24 cellular contexts compared by ENCODE assay signal in the genomic region with DNA sequence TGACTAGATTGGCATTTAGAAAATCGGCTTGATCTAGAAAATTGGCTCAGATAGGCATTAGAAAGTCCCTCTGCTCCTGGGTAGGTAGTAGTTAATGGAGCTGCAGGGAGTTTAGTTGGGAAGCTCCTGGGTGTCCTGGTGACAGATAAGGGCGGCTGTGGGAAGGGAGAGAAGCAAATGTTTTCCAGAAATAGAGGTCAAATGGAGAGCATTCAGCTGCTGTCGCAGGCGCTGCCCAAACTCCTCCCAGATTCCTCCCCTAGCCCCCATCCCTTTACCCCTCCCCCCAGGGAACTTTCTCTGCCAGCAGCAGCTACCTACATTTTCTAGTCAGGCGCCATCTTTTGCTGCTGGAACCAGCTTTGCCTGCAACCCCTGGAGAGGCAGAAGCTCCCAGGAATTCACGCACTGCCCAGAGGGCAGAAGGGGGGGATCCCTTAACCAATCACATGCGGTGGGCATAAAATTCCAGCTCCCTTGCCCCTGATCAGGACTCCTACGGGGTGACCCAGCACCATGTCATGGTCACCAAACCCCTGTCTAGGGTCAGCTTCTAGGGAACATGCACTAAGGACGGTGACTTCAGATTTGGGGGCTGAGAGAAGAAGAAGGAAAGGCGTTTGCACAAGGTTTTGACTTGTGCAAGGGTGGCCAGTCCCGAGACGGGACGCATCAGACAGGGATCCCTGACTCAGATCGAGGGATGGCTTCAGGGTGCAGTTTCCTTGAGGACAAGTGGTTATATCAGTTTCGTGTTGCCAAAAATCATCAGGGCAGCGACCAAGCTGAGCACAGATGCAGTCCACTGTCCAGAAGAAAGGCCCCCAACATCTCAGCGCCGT. TPM values are rescaled to one million over a fixed set of nuclear protein-coding genes. Genes with fewer than 3 reads are reported as not detected.
DNase-seq lines count a peak whose midpoint lies in the region; ATAC-seq, FAIRE-seq and TF ChIP-seq lines count a peak whose summit lies in the region.
"Had no signal": no experiment of that assay in that cellular context is flagged by ENCODE, and none has a peak within 500 bp of the region (broad histone marks: within the 10 kb centered on the region; RNA-seq: fewer than 3 reads in every experiment).

No MANE protein-coding gene starts in this region.

- BruUV-seq in GM12878 (replicated peaks; lab: Mats Ljungman, UMichigan) (no TSS peak), HepG2 (replicated peaks; lab: Mats Ljungman, UMichigan) (no TSS peak)

- no peaks in the 10 kb centered on the region for H3K27me3 ChIP-seq in SK-N-SH (ENCODE audit: insufficient read depth)
- H3K27me3 ChIP-seq in GM12878 (replicated peaks in 1 of 2; ENCODE audit: control insufficient read depth in 2 of 2, insufficient read depth in 2 of 2, low read length in 1 of 2): no peaks in the 10 kb centered on the region
- H3K27me3 ChIP-seq in HepG2 (ENCODE audit: control insufficient read depth in 1 of 2, insufficient read depth in 2 of 2, low read length in 2 of 2): peaks cover 3 to 41% of the 10 kb centered on the region in 2 experiments
- H3K27me3 ChIP-seq in spleen (replicated peaks in 1 of 7): peaks cover 0 to 37% (median 0%) of the 10 kb centered on the region in 7 donors

- no peak overlapping the region for H3K4me3 ChIP-seq in SK-N-SH (ENCODE audit: low read depth in 2 of 2, low read length in 1 of 2)
- H3K4me3 ChIP-seq in GM12878: no peak overlapping the region
- H3K4me3 ChIP-seq in HepG2 (replicated peaks in 1 of 3; ENCODE audit: insufficient read depth in 1 of 3, low read depth in 2 of 3, low read length in 3 of 3): no peak overlapping the region
- H3K4me3 ChIP-seq in spleen: no peak overlapping the region
- H3K4me3 ChIP-seq: esophagus squamous epithelium, thoracic aorta had no signal

- TF ChIP-seq CTCF in SK-N-SH (IDR thresholded peaks at IDR 0.05) (no peak), GM12878 (IDR thresholded peaks at IDR 0.05 in 2 of 3, conservative IDR thresholded peaks at IDR 0.05 in 1 of 3; ENCODE audit: control insufficient read depth in 2 of 3, extremely low read depth in 1 of 3, insufficient read depth in 1 of 3, low read depth in 3 of 3, low read length in 3 of 3) (no peak), HepG2 (CRISPR knock-in tag; IDR thresholded peaks at IDR 0.05) (no peak), spleen (IDR thresholded peaks at IDR 0.05 in 8 of 11, conservative IDR thresholded peaks at IDR 0.05 in 3 of 11) (no peak)

- H3K9me3 ChIP-seq in SK-N-SH (no peaks in the 10 kb centered on the region), GM12878 (replicated peaks; ENCODE audit: control insufficient read depth, insufficient read depth, low read length) (peaks cover 16% of the 10 kb centered on the region), HepG2 (ENCODE audit: low read length) (peaks cover 15% of the 10 kb centered on the region), spleen (peaks cover 0 to 27% (median 21%) of the 10 kb centered on the region in 8 donors)

- H3K79me2 ChIP-seq in SK-N-SH (ENCODE audit: insufficient read depth): no peaks in the 10 kb centered on the region
- H3K79me2 ChIP-seq in GM12878 (ENCODE audit: control insufficient read depth, insufficient read depth, low read length): no peaks in the 10 kb centered on the region
- H3K79me2 ChIP-seq in HepG2 (ENCODE audit: insufficient read depth, low read length): no peaks in the 10 kb centered on the region

- POLR2A ChIA-PET in SK-N-SH (lab: Yijun Ruan, JAX): no interaction called here
- POLR2A ChIA-PET in GM12878 (lab: Charles Lee): interaction anchor here (0.6 to 1.3 kb wide), 5 partner anchors 8 to 228 kb away, joined by 3 to 6 read pairs (median 4); partner anchors contain the start of gene SOCS1
- POLR2A ChIA-PET in HepG2 (lab: Yijun Ruan, JAX): no interaction called here

- H3K4me1 ChIP-seq in SK-N-SH (ENCODE audit: control insufficient read depth in 1 of 2, insufficient read depth in 2 of 2, low read depth in 1 of 2, low read length in 1 of 2) (peaks cover 0 to 3% of the 10 kb centered on the region in 2 experiments; a peak in 1 of 4 replicates), GM12878 (ENCODE audit: control insufficient read depth, insufficient read depth, low read length) (peaks cover 34% of the 10 kb centered on the region), HepG2 (ENCODE audit: insufficient read depth, low read length) (no peaks in the 10 kb centered on the region; the same call in 1 of the 2 replicates), spleen (peaks cover 0 to 38% (median 0%) of the 10 kb centered on the region in 6 donors)

- H3F3A ChIP-seq in SK-N-SH (replicated peaks; ENCODE audit: insufficient read depth): no peaks in the 10 kb centered on the region

- TF ChIP-seq EP300 in SK-N-SH (IDR thresholded peaks at IDR 0.05; ENCODE audit: borderline replicate concordance in 1 of 2, low read depth in 1 of 2, low read length in 1 of 2) (peak in 1 of 2 experiments; percentile 20; a peak in 1 of 4 replicates), GM12878 (IDR thresholded peaks at IDR 0.05; ENCODE audit: borderline replicate concordance in 1 of 2, control insufficient read depth in 1 of 2, low read depth in 2 of 2, low read length in 2 of 2) (no peak), HepG2 (IDR thresholded peaks at IDR 0.05; ENCODE audit: low read depth in 2 of 2, low read length in 2 of 2) (no peak), HepG2 (CRISPR knock-in tag; IDR thresholded peaks at IDR 0.05; ENCODE audit: borderline replicate concordance) (no peak)

- H3K9me2 ChIP-seq in SK-N-SH: no peaks in the 10 kb centered on the region

- TF ChIP-seq RAD21 in SK-N-SH (IDR thresholded peaks at IDR 0.05; ENCODE audit: low read length): no peak; the same call in 1 of the 2 replicates
- no peak for TF ChIP-seq RAD21 in GM12878 (IDR thresholded peaks at IDR 0.05; ENCODE audit: insufficient read depth, low read depth, low read length)
- no peak for TF ChIP-seq RAD21 in HepG2 (CRISPR knock-in tag; IDR thresholded peaks at IDR 0.05)

- FAIRE-seq in GM12878 (lab: Jason Lieb, UNC) (no peak), HepG2 (lab: Jason Lieb, UNC) (no peak)
- FAIRE-seq: small intestine had no signal

- H3K27ac ChIP-seq in SK-N-SH (ENCODE audit: low read depth in 2 of 2, low read length in 1 of 2) (no peak overlapping the region), GM12878 (ENCODE audit: control insufficient read depth, insufficient read depth) (no peak overlapping the region), HepG2 (ENCODE audit: extremely low read length, insufficient read depth, low read length) (no peak overlapping the region), spleen (no peak overlapping the region)
- H3K27ac ChIP-seq: 22Rv1, esophagus squamous epithelium, thoracic aorta had no signal

- RAD21 ChIA-PET in GM12878 (lab: Charles Lee; ENCODE audit: unreplicated experiment): interaction anchor here (0.8 to 1.8 kb wide), 5 partner anchors 11 to 44 kb away, joined by 3 to 8 read pairs (median 4); partner anchors contain the start of gene SOCS1

- in situ Hi-C loops in GM12878 (cut with MboI) (no loop called here), HepG2 (cut with HindIII; ENCODE audit: extremely low pct_ligation_motif_present, low pct_unique_long_range_greater_than_20kb) (no loop called here)

- SMC1A ChIA-PET in GM12878 (lab: Charles Lee; ENCODE audit: uncharacterized antibody, unreplicated experiment): interaction anchor here (0.8 to 1.7 kb wide), 6 partner anchors 9 to 141 kb away, joined by 3 to 5 read pairs (median 3); no protein-coding TSS in a partner anchor

- CTCF ChIA-PET in SK-N-SH (lab: Yijun Ruan, JAX): interaction anchor here (0.9 kb wide), 2 partner anchors 43 to 241 kb away, joined by 3 to 4 read pairs; no protein-coding TSS in a partner anchor
- CTCF ChIA-PET in GM12878 (lab: Yijun Ruan, JAX): interaction anchor here (0.7 to 1.0 kb wide), 5 partner anchors 18 to 144 kb away, joined by 3 to 5 read pairs (median 3); no protein-coding TSS in a partner anchor
- CTCF ChIA-PET in HepG2 (lab: Yijun Ruan, JAX; ENCODE audit: low intra/inter-chr PET ratio, low total read pairs): no interaction called here

- H3K9ac ChIP-seq in SK-N-SH (no peak overlapping the region), GM12878 (ENCODE audit: control insufficient read depth, insufficient read depth, low read length) (no peak overlapping the region), HepG2 (ENCODE audit: insufficient read depth, low read depth, low read length) (no peak overlapping the region)

- no peak overlapping the region for H2AFZ ChIP-seq in SK-N-SH (ENCODE audit: low read depth)
- H2AFZ ChIP-seq in GM12878 (ENCODE audit: control insufficient read depth, low read depth, low read length): peak overlapping the region; percentile 16
- no peak overlapping the region for H2AFZ ChIP-seq in HepG2 (ENCODE audit: low read length)

- ATAC-seq in SK-N-SH treated with all-trans-retinoic acid at 6 μM for 48 hours (no peak), GM12878 (no peak), HepG2 (no peak)
- ATAC-seq: HCT116 had no signal

- intact Hi-C loops in GM12878 (cut with micrococcal nuclease; ENCODE audit: unreplicated experiment): no loop called here
- intact Hi-C loops in HepG2 (cut with micrococcal nuclease; ENCODE audit: unreplicated experiment): loop anchor here (2.0 kb wide), 1 partner anchor 241 kb away; no protein-coding TSS in a partner anchor
- intact Hi-C loops in spleen (cut with DNase I; ENCODE audit: low total_unique reads): no loop called here

- TF ChIP-seq POLR2A in GM12878 (IDR thresholded peaks at IDR 0.05; ENCODE audit: low read depth, low read length): no peak
- no peak for TF ChIP-seq POLR2A in HepG2 (IDR thresholded peaks at IDR 0.05; ENCODE audit: insufficient read depth in 1 of 2, low read depth in 2 of 2, low read length in 2 of 2)
- TF ChIP-seq POLR2A in spleen (IDR thresholded peaks at IDR 0.05): no peak

- H3K36me3 ChIP-seq in SK-N-SH (replicated peaks in 1 of 2; ENCODE audit: control insufficient read depth in 1 of 2, insufficient read depth in 2 of 2, low read length in 1 of 2): no peaks in the 10 kb centered on the region
- no peaks in the 10 kb centered on the region for H3K36me3 ChIP-seq in GM12878 (ENCODE audit: control insufficient read depth in 2 of 2, insufficient read depth in 2 of 2, low read length in 1 of 2)
- no peaks in the 10 kb centered on the region for H3K36me3 ChIP-seq in HepG2 (replicated peaks in 1 of 2; ENCODE audit: control insufficient read depth in 1 of 2, insufficient read depth in 2 of 2, low read length in 2 of 2)
- H3K36me3 ChIP-seq in spleen: no peaks in the 10 kb centered on the region
- H3K36me3 ChIP-seq: esophagus squamous epithelium, thoracic aorta had no signal

- DNase-seq in SK-N-SH (peak; percentile 69), GM12878 (ENCODE audit: low read depth, low spot score) (no peak), HepG2 (ENCODE audit: low spot score) (no peak), spleen (peak; percentile 37), NCI-H2081 (lab: John Stamatoyannopoulos, UW) (no peak), activated gamma-delta T cell (lab: John Stamatoyannopoulos, UW) (no peak), NCI-H2107 (lab: John Stamatoyannopoulos, UW) (no peak)
- DNase-seq: activated CD4-positive, alpha-beta T cell treated with anti-CD3 and anti-CD28 coated beads for 4 hours; activated T-cell treated with anti-CD3 and anti-CD28 coated beads, Interleukin-2, amount 50 U/mL, for 72 hours; COR-L47; effector CD8-positive, alpha-beta T cell; esophagus squamous epithelium; KBM-7; NCI-H1694 treated with DMSO at 0.1 percent for 48 hours; small intestine; stimulated activated naive CD4-positive, alpha-beta T cell treated with Interleukin-2 at 50 U/mL for 16 hours had no signal

- H3K4me2 ChIP-seq in SK-N-SH (no peak overlapping the region), GM12878 (ENCODE audit: control insufficient read depth, insufficient read depth) (no peak overlapping the region), HepG2 (ENCODE audit: low read depth, low read length) (no peak overlapping the region)

- H4K20me1 ChIP-seq in SK-N-SH (ENCODE audit: insufficient read depth): no peaks in the 10 kb centered on the region
- no peaks in the 10 kb centered on the region for H4K20me1 ChIP-seq in GM12878 (ENCODE audit: control insufficient read depth, insufficient read depth)
- no peaks in the 10 kb centered on the region for H4K20me1 ChIP-seq in HepG2 (ENCODE audit: insufficient read depth, low read length)

- 76% methylated on average over 15 of the region's 18 CpGs for WGBS in SK-N-SH (ENCODE audit: low lambda C conversion rate)
- 46% methylated on average over 18 of the region's 18 CpGs for WGBS in GM12878 (ENCODE audit: insufficient coverage, insufficient replicate concordance, low lambda C conversion rate, missing lambda C conversion rate)
- 32% methylated on average over 18 of the region's 18 CpGs for WGBS in HepG2 (ENCODE audit: low lambda C conversion rate)
- 64 to 83% (median 72%) methylated on average over 18 of the region's 18 CpGs for WGBS in spleen, 5 donors

RNA-seq across cellular contexts. Expression of gene SOCS1, which starts 43.8 kb away (rescaled TPM):
- 6.3 and 8.6 TPM in 2 replicates for polyA plus RNA-seq in SK-N-SH (2012; rRNA removed)
- polyA plus RNA-seq in SK-N-SH (2012; cell fraction: cytosol; rRNA removed): 4.7 and 6.1 TPM in 2 replicates
- 28.4 and 39.6 TPM in 2 replicates for polyA plus RNA-seq in SK-N-SH (2012; cell fraction: nucleus; rRNA removed)
- total RNA-seq in GM12878 (2013; cell fraction: nucleolus; rRNA removed): 86.2 and 98.0 TPM in 2 replicates
- 9.8 and 10.1 TPM in 2 replicates for total RNA-seq in GM12878 (2014; rRNA removed)
- total RNA-seq in GM12878 (2014; rRNA removed; fragmentation: Illumina TruSeq; extraction: Trizol): 2.7 and 3.8 TPM in 2 replicates
- 35.4 and 37.2 TPM in 2 replicates for total RNA-seq in GM12878 (2021)
- 2.3 TPM for polyA plus RNA-seq in GM12878 (2011; ENCODE audit: low read depth)
- 4.8 and 12.3 TPM in 2 replicates for polyA plus RNA-seq in GM12878 (2011; rRNA removed)
- 25.7 and 34.2 TPM in 2 replicates for polyA plus RNA-seq in GM12878 (2011; cell fraction: cytosol; rRNA removed)
- 63.5 and 75.0 TPM in 2 replicates for polyA plus RNA-seq in GM12878 (2011; cell fraction: nucleus; rRNA removed)
- polyA plus RNA-seq in GM12878 (2012): 8.7 and 19.7 TPM in 2 replicates
- 0.41 and 2.4 TPM in 2 replicates for polyA plus RNA-seq in GM12878 (2014; fragmentation: Illumina TruSeq; extraction: Trizol)
- polyA plus RNA-seq in GM12878 (2014; fragmentation: Nextera tagmentation; extraction: Ambion mirVana): 1 to 10 TPM in 1 of 2 experiments, under 1 TPM in 1; 0.42 to 1.2 TPM
- 39.8 and 43.4 TPM in 2 replicates for polyA plus RNA-seq in GM12878 (2014; rRNA removed)
- 10 to 100 TPM; 16.4 to 25.8 TPM for polyA plus RNA-seq in GM12878 (2016; fragmentation: Nextera tagmentation; extraction: Ambion mirVana)
- 9.8 and 26.4 TPM in 2 replicates for polyA minus RNA-seq in GM12878 (2011; rRNA and poly(A)+ RNA removed)
- 27.6 and 37.3 TPM in 2 replicates for polyA minus RNA-seq in GM12878 (2011; cell fraction: cytosol; rRNA and poly(A)+ RNA removed)
- 109 and 187 TPM in 2 replicates for polyA minus RNA-seq in GM12878 (2011; cell fraction: nucleus; rRNA and poly(A)+ RNA removed)
- total RNA-seq in HepG2 (2016; rRNA removed; fragmentation: Illumina TruSeq; extraction: Trizol): 3.3 and 5.3 TPM in 2 replicates
- 5.4 and 8.1 TPM in 2 replicates for total RNA-seq in HepG2 (2016; cell fraction: cytosol; rRNA removed; fragmentation: Illumina TruSeq; extraction: Trizol; ENCODE audit: low read depth)
- total RNA-seq in HepG2 (2016; cell fraction: insoluble cytoplasmic fraction; rRNA removed; fragmentation: Illumina TruSeq; extraction: Trizol): 2.8 and 4.2 TPM in 2 replicates
- 9.1 and 10.9 TPM in 2 replicates for total RNA-seq in HepG2 (2016; cell fraction: membrane; rRNA removed; fragmentation: Illumina TruSeq; extraction: Trizol)
- total RNA-seq in HepG2 (2016; cell fraction: nucleus; rRNA removed; fragmentation: Illumina TruSeq; extraction: Trizol): 5.6 and 5.7 TPM in 2 replicates
- polyA plus RNA-seq in HepG2 (2011; rRNA removed): 6.3 and 9.4 TPM in 2 replicates
- polyA plus RNA-seq in HepG2 (2011; cell fraction: cytosol; rRNA removed): 5.3 and 8.4 TPM in 2 replicates
- polyA plus RNA-seq in HepG2 (2011; cell fraction: nucleus; rRNA removed): 30.3 and 31.6 TPM in 2 replicates
- polyA plus RNA-seq in HepG2 (2012): 6.5 and 7.4 TPM in 2 replicates
- polyA plus RNA-seq in HepG2 (2016; cell fraction: cytosol; fragmentation: Illumina TruSeq; extraction: Trizol; ENCODE audit: low read depth): 5.5 and 7.8 TPM in 2 replicates
- 5.2 and 6.3 TPM in 2 replicates for polyA plus RNA-seq in HepG2 (2016; cell fraction: insoluble cytoplasmic fraction; fragmentation: Illumina TruSeq; extraction: Trizol; ENCODE audit: low read depth)
- 7.1 and 9.9 TPM in 2 replicates for polyA plus RNA-seq in HepG2 (2016; cell fraction: membrane; fragmentation: Illumina TruSeq; extraction: Trizol; ENCODE audit: low read depth)
- polyA plus RNA-seq in HepG2 (2016; cell fraction: nucleus; fragmentation: Illumina TruSeq; extraction: Trizol; ENCODE audit: insufficient read depth, low read depth): 8.1 and 8.6 TPM in 2 replicates
- 3.9 and 31.0 TPM in 2 replicates for polyA minus RNA-seq in HepG2 (2011; rRNA and poly(A)+ RNA removed; ENCODE audit: low replicate concordance)
- 12.0 and 14.0 TPM in 2 replicates for polyA minus RNA-seq in HepG2 (2011; cell fraction: cytosol; rRNA and poly(A)+ RNA removed)
- polyA minus RNA-seq in HepG2 (2011; cell fraction: nucleus; rRNA and poly(A)+ RNA removed): 44.8 and 46.1 TPM in 2 replicates
- 10 to 100 TPM in 6 of 7 donors, 1 to 10 TPM in 1; 7.7 to 50.8 (median 24.0) TPM for total RNA-seq in spleen
- 10 to 100 TPM; 17.0 to 43.3 (median 19.6) TPM for polyA plus RNA-seq in spleen
- polyA plus RNA-seq: neural cell had no signal

RNA-seq across cellular contexts. Expression of gene TNP2, which starts 56.9 kb away (rescaled TPM):
- polyA plus RNA-seq in SK-N-SH (2012; rRNA removed) (not detected in 2 replicates), GM12878 (2011; rRNA removed) (not detected in 2 replicates), GM12878 (2014; fragmentation: Illumina TruSeq; extraction: Trizol) (not detected in 2 replicates), GM12878 (2014; fragmentation: Nextera tagmentation; extraction: Ambion mirVana) (not detected), GM12878 (2014; rRNA removed) (not detected in 2 replicates), GM12878 (2016; fragmentation: Nextera tagmentation; extraction: Ambion mirVana) (not detected), HepG2 (2011; rRNA removed) (not detected in 2 replicates), spleen (not detected)
- not detected in 2 replicates for polyA plus RNA-seq in SK-N-SH (2012; cell fraction: cytosol; rRNA removed)
- polyA plus RNA-seq in SK-N-SH (2012; cell fraction: nucleus; rRNA removed): not detected in 2 replicates
- not detected in 2 replicates for total RNA-seq in GM12878 (2013; cell fraction: nucleolus; rRNA removed)
- total RNA-seq in GM12878 (2014; rRNA removed) (not detected in 2 replicates), GM12878 (2014; rRNA removed; fragmentation: Illumina TruSeq; extraction: Trizol) (not detected in 2 replicates), GM12878 (2021) (not detected in 2 replicates), HepG2 (2016; rRNA removed; fragmentation: Illumina TruSeq; extraction: Trizol) (not detected in 2 replicates), spleen (not detected)
- not detected for polyA plus RNA-seq in GM12878 (2011; ENCODE audit: low read depth)
- not detected in 2 replicates for polyA plus RNA-seq in GM12878 (2011; cell fraction: cytosol; rRNA removed)
- not detected in 2 replicates for polyA plus RNA-seq in GM12878 (2011; cell fraction: nucleus; rRNA removed)
- polyA plus RNA-seq in GM12878 (2012): not detected in 2 replicates
- not detected in 2 replicates for polyA minus RNA-seq in GM12878 (2011; rRNA and poly(A)+ RNA removed)
- polyA minus RNA-seq in GM12878 (2011; cell fraction: cytosol; rRNA and poly(A)+ RNA removed): not detected in 2 replicates
- polyA minus RNA-seq in GM12878 (2011; cell fraction: nucleus; rRNA and poly(A)+ RNA removed): not detected in 2 replicates
- not detected in 2 replicates for total RNA-seq in HepG2 (2016; cell fraction: cytosol; rRNA removed; fragmentation: Illumina TruSeq; extraction: Trizol; ENCODE audit: low read depth)
- total RNA-seq in HepG2 (2016; cell fraction: insoluble cytoplasmic fraction; rRNA removed; fragmentation: Illumina TruSeq; extraction: Trizol): not detected in 2 replicates
- not detected in 2 replicates for total RNA-seq in HepG2 (2016; cell fraction: membrane; rRNA removed; fragmentation: Illumina TruSeq; extraction: Trizol)
- total RNA-seq in HepG2 (2016; cell fraction: nucleus; rRNA removed; fragmentation: Illumina TruSeq; extraction: Trizol): not detected in 2 replicates
- not detected in 2 replicates for polyA plus RNA-seq in HepG2 (2011; cell fraction: cytosol; rRNA removed)
- polyA plus RNA-seq in HepG2 (2011; cell fraction: nucleus; rRNA removed): not detected in 2 replicates
- not detected in 2 replicates for polyA plus RNA-seq in HepG2 (2012)
- polyA plus RNA-seq in HepG2 (2016; cell fraction: cytosol; fragmentation: Illumina TruSeq; extraction: Trizol; ENCODE audit: low read depth): not detected in 2 replicates
- not detected in 2 replicates for polyA plus RNA-seq in HepG2 (2016; cell fraction: insoluble cytoplasmic fraction; fragmentation: Illumina TruSeq; extraction: Trizol; ENCODE audit: low read depth)
- not detected in 2 replicates for polyA plus RNA-seq in HepG2 (2016; cell fraction: membrane; fragmentation: Illumina TruSeq; extraction: Trizol; ENCODE audit: low read depth)
- not detected in 2 replicates for polyA plus RNA-seq in HepG2 (2016; cell fraction: nucleus; fragmentation: Illumina TruSeq; extraction: Trizol; ENCODE audit: insufficient read depth, low read depth)
- polyA minus RNA-seq in HepG2 (2011; rRNA and poly(A)+ RNA removed; ENCODE audit: low replicate concordance): not detected in 2 replicates
- polyA minus RNA-seq in HepG2 (2011; cell fraction: cytosol; rRNA and poly(A)+ RNA removed): not detected in 2 replicates
- not detected in 2 replicates for polyA minus RNA-seq in HepG2 (2011; cell fraction: nucleus; rRNA and poly(A)+ RNA removed)
- total RNA-seq: activated T-cell treated with anti-CD3 and anti-CD28 coated beads, Interleukin-2, amount 50 U/mL, for 72 hours; cerebellum; esophagus squamous epithelium; kidney epithelial cell; progenitor cell of endocrine pancreas; thoracic aorta had no signal
- polyA plus RNA-seq: neural cell, small intestine had no signal

Comparison
In these comparisons a context has a peak if more than half of its experiments do, and no peak if none do; other contexts are left out.
1. DNase-seq: peak in SK-N-SH (single experiment) and spleen (single experiment); none in GM12878 (single experiment), HepG2 (single experiment), NCI-H2081 (0 of 2), activated gamma-delta T cell (single experiment) and NCI-H2107 (single experiment).